Comparison of ENCODE assay signal across 6 cellular contexts in genomic region chr1:120130786-120131185, GRCh38. TPM values are rescaled to one million over a fixed set of nuclear protein-coding genes. Genes with fewer than 3 reads are reported as not detected.
DNase-seq lines count a peak whose midpoint lies in the region; ATAC-seq and TF ChIP-seq lines count a peak whose summit lies in the region.
"Not testable (repeated sequence)": the region's sequence is repeated elsewhere in the genome, so short reads cannot be mapped to it uniquely, and the experiment has no call there.

No MANE protein-coding gene starts in this region.

- H3K9me3 ChIP-seq in liver (ENCODE audit: control insufficient read depth in 4 of 4, low read length in 3 of 4); lower lobe of right lung; neutrophil; upper lobe of right lung: not testable (repeated sequence)

- DNase-seq in left lobe of liver (ENCODE audit: low spot score); lower lobe of right lung; upper lobe of right lung: not testable (repeated sequence)

- H3K9me3 Mint-ChIP-seq in dendritic cell treated with granulocyte-macrophage colony-stimulating factor and Interleukin-4, amounts not matched to agents 40 ng/mL and 50 ng/mL, for 4 days: not testable (repeated sequence)

- 57% methylated on average over 3 of the region's 3 CpGs for WGBS in liver

- peak overlapping the region; percentile 50 for H3K27ac Mint-ChIP-seq in dendritic cell treated with granulocyte-macrophage colony-stimulating factor and Interleukin-4, amounts not matched to agents 40 ng/mL and 50 ng/mL, for 4 days

- H3K9ac ChIP-seq in liver (ENCODE audit: low read depth in 1 of 2, low read length in 2 of 2): not testable (repeated sequence)

- peaks cover 1 to 11% (median 6%) of the 10 kb centered on the region in 4 donors for H3K4me1 ChIP-seq in liver (ENCODE audit: control insufficient read depth in 4 of 4, insufficient read depth in 4 of 4, low read length in 3 of 4)
- peaks cover 16% of the 10 kb centered on the region for H3K4me1 ChIP-seq in lower lobe of right lung
- peaks cover 9 to 21% of the 10 kb centered on the region in 2 experiments for H3K4me1 ChIP-seq in neutrophil (ENCODE audit: control insufficient read depth in 1 of 2, insufficient read depth in 1 of 2, low read depth in 1 of 2, low read length in 1 of 2)
- H3K4me1 ChIP-seq in upper lobe of right lung: not testable (repeated sequence)

- H3K36me3 ChIP-seq in liver (ENCODE audit: control insufficient read depth in 4 of 4, insufficient read depth in 3 of 4, low read depth in 1 of 4, low read length in 3 of 4); lower lobe of right lung; neutrophil; upper lobe of right lung: not testable (repeated sequence)

- not testable (repeated sequence) for H3K4me3 ChIP-seq in liver (ENCODE audit: low read depth in 1 of 3, low read length in 3 of 3); lower lobe of right lung; neutrophil (ENCODE audit: low read depth in 1 of 2, low read length in 1 of 2); upper lobe of right lung

- not testable (repeated sequence) for H3K4me3 Mint-ChIP-seq in dendritic cell treated with granulocyte-macrophage colony-stimulating factor and Interleukin-4, amounts not matched to agents 40 ng/mL and 50 ng/mL, for 4 days

- not testable (repeated sequence) for H3K36me3 Mint-ChIP-seq in dendritic cell treated with granulocyte-macrophage colony-stimulating factor and Interleukin-4, amounts not matched to agents 40 ng/mL and 50 ng/mL, for 4 days (ENCODE audit: low read depth)

- TF ChIP-seq CTCF in liver (IDR thresholded peaks at IDR 0.05; ENCODE audit: low read depth, low read length, missing input control); lower lobe of right lung (IDR thresholded peaks at IDR 0.05); neutrophil (IDR thresholded peaks at IDR 0.05); upper lobe of right lung (IDR thresholded peaks at IDR 0.05): not testable (repeated sequence)

- peaks cover 13% of the 10 kb centered on the region for H3K4me1 Mint-ChIP-seq in dendritic cell treated with granulocyte-macrophage colony-stimulating factor and Interleukin-4, amounts not matched to agents 40 ng/mL and 50 ng/mL, for 4 days (ENCODE audit: low read depth)

- H3K27me3 ChIP-seq in liver (ENCODE audit: control insufficient read depth in 4 of 4, insufficient read depth in 4 of 4, low read length in 3 of 4); lower lobe of right lung (ENCODE audit: low read depth); neutrophil; upper lobe of right lung: not testable (repeated sequence)

- H3K27ac ChIP-seq in liver (ENCODE audit: low read depth in 1 of 2, low read length in 2 of 2) (peak overlapping the region in 1 of 2 donors; percentile 20), neutrophil (peak overlapping the region; percentile 41)
- H3K27ac ChIP-seq in lower lobe of right lung, upper lobe of right lung: not testable (repeated sequence)

- TF ChIP-seq RAD21 in liver (IDR thresholded peaks at IDR 0.05): not testable (repeated sequence)

- H3K27me3 Mint-ChIP-seq in dendritic cell treated with granulocyte-macrophage colony-stimulating factor and Interleukin-4, amounts not matched to agents 40 ng/mL and 50 ng/mL, for 4 days: not testable (repeated sequence)

- ATAC-seq in left lobe of liver: peak; percentile 65
- ATAC-seq in lower lobe of right lung: peak; percentile 69 to 83
- peak; percentile 76 for ATAC-seq in upper lobe of right lung

- intact Hi-C loops in dendritic cell treated with granulocyte-macrophage colony-stimulating factor and Interleukin-4, amounts not matched to agents 40 ng/mL and 50 ng/mL, for 4 days (cut with micrococcal nuclease); lower lobe of right lung (cut with DNase I); upper lobe of right lung (cut with DNase I): not testable (repeated sequence)

TF ChIP-seq in liver, 16 proteins besides CTCF, POLR2A, EP300 and RAD21:
- peak; percentile 19 to 32 for TF ChIP-seq HNF4A (conservative IDR thresholded peaks at IDR 0.05)

RNA-seq across cellular contexts. Expression of gene SEC22B, which starts 45.5 kb away (rescaled TPM):
- total RNA-seq in left lobe of liver: 18.5 TPM
- total RNA-seq in liver: 10 to 100 TPM; 11.5 to 33.0 TPM
- polyA plus RNA-seq in liver: 10 to 100 TPM; 17.2 to 27.6 TPM
- 31.0 TPM for total RNA-seq in lower lobe of right lung
- 30.2 TPM for total RNA-seq in upper lobe of right lung
